Comparison of ENCODE assay signal across 1 cellular context in genomic region chr17:8041980-8042379, GRCh38.
TF ChIP-seq lines count a peak whose summit lies in the region.

No MANE protein-coding gene starts in this region.

TF ChIP-seq in K562, 482 proteins besides CTCF, POLR2A, EP300 and RAD21:
- TF ChIP-seq HNRNPLL (IDR thresholded peaks at IDR 0.05; ENCODE audit: low read depth, low read length, poor library complexity, severe bottlenecking): no peak
- peak; percentile 6 for TF ChIP-seq NFYB (IDR thresholded peaks at IDR 0.05; ENCODE audit: extremely low read depth, insufficient read length)
- no peak for TF ChIP-seq ZNF740 (CRISPR knock-in tag; IDR thresholded peaks at IDR 0.05)
- TF ChIP-seq ZNF740 (tag; IDR thresholded peaks at IDR 0.05): no peak
- TF ChIP-seq USF2 (CRISPR knock-in tag; IDR thresholded peaks at IDR 0.05): peak; percentile 46; the same call in 1 of the 2 replicates
- no peak for TF ChIP-seq MYC (IDR thresholded peaks at IDR 0.05; ENCODE audit: low read depth, low read length)
- TF ChIP-seq MYC (CRISPR knock-in tag; IDR thresholded peaks at IDR 0.05; ENCODE audit: borderline replicate concordance, low read depth): no peak
- no peak for TF ChIP-seq TSC22D4 (tag; IDR thresholded peaks at IDR 0.05)
- peak; percentile 43 for TF ChIP-seq USF1 (CRISPR knock-in tag; IDR thresholded peaks at IDR 0.05)
- peak in 1 of 3 experiments; percentile 26 for TF ChIP-seq YY1 (IDR thresholded peaks at IDR 0.05; ENCODE audit: borderline replicate concordance in 1 of 3, control insufficient read depth in 1 of 3, extremely low read depth in 1 of 3, insufficient read depth in 3 of 3, insufficient read length in 1 of 3, insufficient replicate concordance in 2 of 3, low read depth in 1 of 3, low read length in 2 of 3)
